ENCODE assay signal across 15 cellular contexts in the genomic region with DNA sequence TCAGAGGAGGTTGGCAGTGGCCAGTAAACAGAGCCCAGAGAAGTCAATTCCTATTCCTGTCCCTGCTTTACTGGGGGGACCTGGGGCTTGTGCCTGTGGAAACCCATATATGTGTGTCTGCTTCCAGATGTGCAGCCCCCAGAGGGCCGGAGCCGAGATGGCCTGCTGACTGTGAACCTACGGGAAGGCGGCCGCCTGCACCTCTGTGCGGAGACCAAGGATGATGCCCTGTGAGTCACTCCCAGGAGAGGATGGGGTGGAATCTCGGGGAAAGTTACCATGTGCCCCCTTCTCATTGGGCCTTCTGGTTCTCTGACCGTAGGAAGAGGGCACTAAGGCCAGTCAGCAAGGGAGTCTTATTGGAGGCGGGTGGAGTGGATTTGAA. TPM values are rescaled to one million over a fixed set of nuclear protein-coding genes. Genes with fewer than 3 reads are reported as not detected.
DNase-seq lines count a peak whose midpoint lies in the region; ATAC-seq and TF ChIP-seq lines count a peak whose summit lies in the region.
"Had no signal": no experiment of that assay in that cellular context is flagged by ENCODE, and none has a peak within 500 bp of the region (broad histone marks: within the 10 kb centered on the region; RNA-seq: fewer than 3 reads in every experiment).

No MANE protein-coding gene starts in this region.

- no peak overlapping the region for H3K27ac Mint-ChIP-seq in activated naive CD4-positive, alpha-beta T cell treated with anti-CD3 and anti-CD28 coated beads, Interleukin-2, amount 10 ng/mL, durations not matched to agents 7 days and 5 days
- H3K27ac Mint-ChIP-seq: CD8-positive, alpha-beta T cell had no signal

- H3K27ac ChIP-seq in caudate nucleus (ENCODE audit: low read depth, low read length) (peak overlapping the region; percentile 99), mesodermal cell (ENCODE audit: low read depth, low read length, severe bottlenecking) (peak overlapping the region; percentile 76), tibial nerve (peak overlapping the region; percentile 56 to 87 (median 76))
- H3K27ac ChIP-seq: 22Rv1 had no signal

- TF ChIP-seq CTCF in tibial nerve (IDR thresholded peaks at IDR 0.05), result no peak

- WGBS in mesodermal cell (ENCODE audit: insufficient coverage in 2 of 2), 2 experiments, result 93 to 98% methylated on average over 5 to 9 of the region's 9 CpGs
- 79 to 84% methylated on average over 9 of the region's 9 CpGs for WGBS in tibial nerve, 2 donors

- CTCF ChIA-PET in activated naive CD4-positive, alpha-beta T cell treated with anti-CD3 and anti-CD28 coated beads, Interleukin-2, amount 10 ng/mL, durations not matched to agents 7 days and 5 days (lab: Charles Lee), result no interaction called here

- no peaks in the 10 kb centered on the region for H3K36me3 Mint-ChIP-seq in activated naive CD4-positive, alpha-beta T cell treated with anti-CD3 and anti-CD28 coated beads, Interleukin-2, amount 10 ng/mL, durations not matched to agents 7 days and 5 days

- H3K4me3 ChIP-seq in mesodermal cell (ENCODE audit: extremely low read depth, insufficient read depth, low read length, poor library complexity, severe bottlenecking) (no peak overlapping the region), tibial nerve (no peak overlapping the region)
- H3K4me3 ChIP-seq: HAP-1 had no signal

- H3K4me1 ChIP-seq in mesodermal cell (ENCODE audit: control insufficient read depth, insufficient read depth, low read length, poor library complexity, severe bottlenecking) (peaks cover 23% of the 10 kb centered on the region), tibial nerve (peaks cover 0 to 61% (median 15%) of the 10 kb centered on the region in 4 donors)

- TF ChIP-seq POLR2A in tibial nerve (IDR thresholded peaks at IDR 0.05), result no peak

- DNase-seq in activated naive CD4-positive, alpha-beta T cell treated with anti-CD3 and anti-CD28 coated beads, Interleukin-2, amount 10 ng/mL, durations not matched to agents 7 days and 5 days, result peak; percentile 13
- no peak for DNase-seq in activated naive CD4-positive, alpha-beta T cell treated with Interleukin-2 at 50 U/mL for 16 hours
- DNase-seq in caudate nucleus (lab: John Stamatoyannopoulos, UW), result no peak
- no peak for DNase-seq in tibial nerve (ENCODE audit: low spot score in 2 of 2)
- no peak for DNase-seq in left colon
- DNase-seq in NCI-H1694 treated with DMSO at 0.1 percent for 48 hours (lab: John Stamatoyannopoulos, UW), result no peak
- DNase-seq: CD8-positive, alpha-beta T cell; DMS 273 treated with DMSO at 0.1 percent for 48 hours; IMR-90; Kasumi-1; SHP77 treated with DMSO at 0.1 percent for 48 hours had no signal

- H3K4me3 Mint-ChIP-seq in activated naive CD4-positive, alpha-beta T cell treated with anti-CD3 and anti-CD28 coated beads, Interleukin-2, amount 10 ng/mL, durations not matched to agents 7 days and 5 days, result no peak overlapping the region
- H3K4me3 Mint-ChIP-seq: CD8-positive, alpha-beta T cell had no signal

- ATAC-seq in left colon (no peak), GM21423 (IDR thresholded peaks at IDR 0.05; ENCODE audit: unreplicated experiment) (no peak)
- ATAC-seq: CD8-positive, alpha-beta T cell had no signal

- H3K9me3 ChIP-seq in mesodermal cell (ENCODE audit: control insufficient read depth, low read length) (no peaks in the 10 kb centered on the region), tibial nerve (no peaks in the 10 kb centered on the region)
- H3K9me3 ChIP-seq: HAP-1 had no signal

- H3K9me3 Mint-ChIP-seq in activated naive CD4-positive, alpha-beta T cell treated with anti-CD3 and anti-CD28 coated beads, Interleukin-2, amount 10 ng/mL, durations not matched to agents 7 days and 5 days, result no peaks in the 10 kb centered on the region
- H3K9me3 Mint-ChIP-seq: CD8-positive, alpha-beta T cell had no signal

- no peak for TF ChIP-seq EP300 in tibial nerve (IDR thresholded peaks at IDR 0.05)

- H3K4me1 Mint-ChIP-seq in activated naive CD4-positive, alpha-beta T cell treated with anti-CD3 and anti-CD28 coated beads, Interleukin-2, amount 10 ng/mL, durations not matched to agents 7 days and 5 days, result peaks cover 17% of the 10 kb centered on the region

- H3K27me3 Mint-ChIP-seq in activated naive CD4-positive, alpha-beta T cell treated with anti-CD3 and anti-CD28 coated beads, Interleukin-2, amount 10 ng/mL, durations not matched to agents 7 days and 5 days, result peaks cover 12% of the 10 kb centered on the region

- intact Hi-C loops in left colon (cut with DNase I, micrococcal nuclease), result loop anchor here in 1 of 2 donors (10.0 kb wide), 1 partner anchor 247 kb away; no protein-coding TSS in a partner anchor

- no peaks in the 10 kb centered on the region for H3K27me3 ChIP-seq in tibial nerve

- no peaks in the 10 kb centered on the region for H3K36me3 ChIP-seq in mesodermal cell (ENCODE audit: control insufficient read depth, insufficient read depth, low read length)
- peaks cover 0 to 17% (median 0%) of the 10 kb centered on the region in 3 donors for H3K36me3 ChIP-seq in tibial nerve
- H3K36me3 ChIP-seq: HAP-1 had no signal

RNA-seq across cellular contexts. Expression of a gene that starts 5.3 kb away (rescaled TPM):
- 12.5 TPM for polyA plus RNA-seq in mesodermal cell (2013, experiment 1 of 2)
- 10.0 TPM for polyA plus RNA-seq in mesodermal cell (2013, experiment 2 of 2)
- 100 to 1,000 TPM in 3 of 4 donors, 10 to 100 TPM in 1; 71.4 to 226 (median 206) TPM for total RNA-seq in tibial nerve
- 10 to 100 TPM; 11.9 to 15.7 TPM for total RNA-seq in left colon

RNA-seq across cellular contexts. Expression of a gene that starts 53.7 kb away (rescaled TPM):
- 28.3 TPM for polyA plus RNA-seq in mesodermal cell (2013, experiment 1 of 2)
- polyA plus RNA-seq in mesodermal cell (2013, experiment 2 of 2), result 24.0 TPM
- total RNA-seq in tibial nerve, result 10 to 100 TPM; 28.8 to 53.5 (median 30.6) TPM
- 10 to 100 TPM; 18.8 to 23.3 TPM for total RNA-seq in left colon

Comparison
In these comparisons a context has a peak if more than half of its experiments do, and no peak if none do; other contexts are left out.
1. RNA of a gene that starts 5.3 kb away (total RNA-seq): 71.4 to 226 TPM in tibial nerve; 11.9 to 15.7 TPM in left colon; every median in the first group is over 4 times any median in the second.
2. Peak in every context shown above with its lines, with median percentiles within 50 percentile points of each other: H3K27ac ChIP-seq.